11 cellular contexts compared by ENCODE assay signal in genomic region chr7:149720372-149721083, GRCh38. TPM values are rescaled to one million over a fixed set of nuclear protein-coding genes. Genes with fewer than 3 reads are reported as not detected.
DNase-seq lines count a peak whose midpoint lies in the region; ATAC-seq, FAIRE-seq and TF ChIP-seq lines count a peak whose summit lies in the region.
"Had no signal": no experiment of that assay in that cellular context is flagged by ENCODE, and none has a peak within 500 bp of the region (broad histone marks: within the 10 kb centered on the region; RNA-seq: fewer than 3 reads in every experiment).

No MANE protein-coding gene starts in this region.

- TF ChIP-seq POLR2A in GM12878 (IDR thresholded peaks at IDR 0.05; ENCODE audit: low read depth, low read length) (no peak), HepG2 (IDR thresholded peaks at IDR 0.05; ENCODE audit: insufficient read depth in 1 of 2, low read depth in 2 of 2, low read length in 2 of 2) (no peak)

- TF ChIP-seq EP300 in GM12878 (IDR thresholded peaks at IDR 0.05; ENCODE audit: borderline replicate concordance in 1 of 2, control insufficient read depth in 1 of 2, low read depth in 2 of 2, low read length in 2 of 2) (peak; percentile 17 to 21; a peak in 1 of 4 replicates), HepG2 (IDR thresholded peaks at IDR 0.05; ENCODE audit: low read depth in 2 of 2, low read length in 2 of 2) (no peak), HepG2 (CRISPR knock-in tag; IDR thresholded peaks at IDR 0.05; ENCODE audit: borderline replicate concordance) (no peak)

- H3K79me2 ChIP-seq in GM12878 (ENCODE audit: control insufficient read depth, insufficient read depth, low read length) (peaks cover under 1% of the 10 kb centered on the region), HepG2 (ENCODE audit: insufficient read depth, low read length) (no peaks in the 10 kb centered on the region)

- 82% methylated on average over 22 of the region's 22 CpGs for WGBS in GM12878 (ENCODE audit: insufficient coverage, insufficient replicate concordance, low lambda C conversion rate, missing lambda C conversion rate)
- WGBS in HepG2 (ENCODE audit: low lambda C conversion rate), result 27% methylated on average over 12 of the region's 22 CpGs

- H3K4me2 ChIP-seq in GM12878 (ENCODE audit: control insufficient read depth, insufficient read depth) (no peak overlapping the region), HepG2 (ENCODE audit: low read depth, low read length) (peak overlapping the region; percentile 65)
- H3K4me2 ChIP-seq: KMS-11 had no signal

- CTCF ChIA-PET in GM12878 (lab: Yijun Ruan, JAX), result interaction anchor here (0.9 to 3.5 kb wide), 4 partner anchors 19 to 58 kb away, joined by 3 to 15 read pairs (median 4); no protein-coding TSS in a partner anchor
- CTCF ChIA-PET in HepG2 (lab: Yijun Ruan, JAX; ENCODE audit: low intra/inter-chr PET ratio, low total read pairs), result no interaction called here

- peak; percentile 79 for ATAC-seq in GM12878
- peak; percentile 99 for ATAC-seq in HepG2
- ATAC-seq in upper lobe of right lung, result peak; percentile 42

- H3K27me3 ChIP-seq in GM12878 (replicated peaks in 1 of 2; ENCODE audit: control insufficient read depth in 2 of 2, insufficient read depth in 2 of 2, low read length in 1 of 2) (no peaks in the 10 kb centered on the region), HepG2 (ENCODE audit: control insufficient read depth in 1 of 2, insufficient read depth in 2 of 2, low read length in 2 of 2) (no peaks in the 10 kb centered on the region), upper lobe of right lung (no peaks in the 10 kb centered on the region)

- no TSS peak for BruUV-seq in GM12878 (replicated peaks; lab: Mats Ljungman, UMichigan)
- no TSS peak for BruUV-seq in HepG2 (replicated peaks; lab: Mats Ljungman, UMichigan)

- H4K20me1 ChIP-seq in GM12878 (ENCODE audit: control insufficient read depth, insufficient read depth) (no peaks in the 10 kb centered on the region), HepG2 (ENCODE audit: insufficient read depth, low read length) (no peaks in the 10 kb centered on the region)

- no peak overlapping the region for H3K4me3 ChIP-seq in GM12878
- H3K4me3 ChIP-seq in HepG2 (replicated peaks in 1 of 3; ENCODE audit: insufficient read depth in 1 of 3, low read depth in 2 of 3, low read length in 3 of 3), result peak overlapping the region in 2 of 3 experiments; percentile 38 to 51; a peak in 2 of 6 replicates
- no peak overlapping the region for H3K4me3 ChIP-seq in upper lobe of right lung

- no peak overlapping the region; the same call in 1 of the 2 replicates for H3K27ac ChIP-seq in GM12878 (ENCODE audit: control insufficient read depth, insufficient read depth)
- peak overlapping the region; percentile 21 for H3K27ac ChIP-seq in HepG2 (ENCODE audit: extremely low read length, insufficient read depth, low read length)
- no peak overlapping the region for H3K27ac ChIP-seq in upper lobe of right lung
- H3K27ac ChIP-seq: KMS-11 had no signal

- H3K9ac ChIP-seq in GM12878 (ENCODE audit: control insufficient read depth, insufficient read depth, low read length) (no peak overlapping the region), HepG2 (ENCODE audit: insufficient read depth, low read depth, low read length) (no peak overlapping the region)
- H3K9ac ChIP-seq: KMS-11 had no signal

- in situ Hi-C loops in GM12878 (cut with MboI) (no loop called here), HepG2 (cut with HindIII; ENCODE audit: extremely low pct_ligation_motif_present, low pct_unique_long_range_greater_than_20kb) (no loop called here)

- H3K36me3 ChIP-seq in GM12878 (ENCODE audit: control insufficient read depth in 2 of 2, insufficient read depth in 2 of 2, low read length in 1 of 2) (peaks cover 0 to 6% of the 10 kb centered on the region in 2 experiments; a peak in 3 of 4 replicates), HepG2 (replicated peaks in 1 of 2; ENCODE audit: control insufficient read depth in 1 of 2, insufficient read depth in 2 of 2, low read length in 2 of 2) (peaks cover 18 to 40% of the 10 kb centered on the region in 2 experiments; a peak in 4 of 5 replicates), upper lobe of right lung (peaks cover 19% of the 10 kb centered on the region)

- TF ChIP-seq RAD21 in GM12878 (IDR thresholded peaks at IDR 0.05; ENCODE audit: insufficient read depth, low read depth, low read length), result no peak
- no peak for TF ChIP-seq RAD21 in HepG2 (CRISPR knock-in tag; IDR thresholded peaks at IDR 0.05)

- H3K4me1 ChIP-seq in GM12878 (ENCODE audit: control insufficient read depth, insufficient read depth, low read length) (peaks cover 8% of the 10 kb centered on the region), HepG2 (ENCODE audit: insufficient read depth, low read length) (peaks cover 34% of the 10 kb centered on the region), upper lobe of right lung (no peaks in the 10 kb centered on the region)

- H3K9me3 ChIP-seq in GM12878 (replicated peaks; ENCODE audit: control insufficient read depth, insufficient read depth, low read length) (no peaks in the 10 kb centered on the region), HepG2 (ENCODE audit: low read length) (no peaks in the 10 kb centered on the region), upper lobe of right lung (no peaks in the 10 kb centered on the region)

- RAD21 ChIA-PET in GM12878 (lab: Charles Lee; ENCODE audit: unreplicated experiment), result interaction anchor here (1.2 to 1.8 kb wide), 2 partner anchors 22 to 58 kb away, joined by 3 to 5 read pairs; no protein-coding TSS in a partner anchor

- POLR2A ChIA-PET in GM12878 (lab: Charles Lee) (interaction anchor here (1.1 to 1.4 kb wide), 2 partner anchors 22 to 51 kb away, joined by 3 to 4 read pairs; no protein-coding TSS in a partner anchor), HepG2 (lab: Yijun Ruan, JAX) (no interaction called here)

- peak; percentile 55 for DNase-seq in activated effector memory CD4-positive, alpha-beta T cell treated with anti-CD3 and anti-CD28 coated beads, Interleukin-2, amount 50 U/mL, for 16 hours
- DNase-seq in activated effector memory CD4-positive, alpha-beta T cell treated with Interleukin-2 at 50 U/mL for 16 hours, result no peak
- DNase-seq in GM12878 (ENCODE audit: low read depth, low spot score), result no peak
- peak; percentile 78 for DNase-seq in HepG2 (ENCODE audit: low spot score)
- peak; percentile 64 for DNase-seq in upper lobe of right lung
- no peak for DNase-seq in NCI-H2196 treated with DMSO at 0.1 percent for 48 hours (lab: John Stamatoyannopoulos, UW; ENCODE audit: unreplicated experiment)
- DNase-seq in NOMO-1 (lab: John Stamatoyannopoulos, UW; ENCODE audit: unreplicated experiment in 2 of 2), result no peak
- DNase-seq in AML-193 (lab: John Stamatoyannopoulos, UW), result no peak
- DNase-seq: activated naive CD8-positive, alpha-beta T cell treated with anti-CD3 and anti-CD28 coated beads, Interleukin-2, amount 50 U/mL, for 24 hours; SW 1271 had no signal

- no peak for FAIRE-seq in GM12878 (lab: Jason Lieb, UNC)
- FAIRE-seq in HepG2 (lab: Jason Lieb, UNC), result peak; percentile 77

- TF ChIP-seq CTCF in GM12878 (IDR thresholded peaks at IDR 0.05 in 2 of 3, conservative IDR thresholded peaks at IDR 0.05 in 1 of 3; ENCODE audit: control insufficient read depth in 2 of 3, extremely low read depth in 1 of 3, insufficient read depth in 1 of 3, low read depth in 3 of 3, low read length in 3 of 3), result no peak
- 0 out of 2 replicates have a peak, but pooled peaks have one; percentile 4 for TF ChIP-seq CTCF in HepG2 (CRISPR knock-in tag; IDR thresholded peaks at IDR 0.05)
- no peak for TF ChIP-seq CTCF in upper lobe of right lung (IDR thresholded peaks at IDR 0.05)

- intact Hi-C loops in GM12878 (cut with micrococcal nuclease; ENCODE audit: unreplicated experiment), result no loop called here
- intact Hi-C loops in HepG2 (cut with micrococcal nuclease; ENCODE audit: unreplicated experiment), result loop anchor here (2.0 kb wide), 1 partner anchor 30 kb away; no protein-coding TSS in a partner anchor
- intact Hi-C loops in upper lobe of right lung (cut with DNase I), result no loop called here

- SMC1A ChIA-PET in GM12878 (lab: Charles Lee; ENCODE audit: uncharacterized antibody, unreplicated experiment), result interaction anchor here (0.7 to 1.6 kb wide), 3 partner anchors 12 to 58 kb away, joined by 3 to 10 read pairs (median 3); no protein-coding TSS in a partner anchor

- H2AFZ ChIP-seq in GM12878 (ENCODE audit: control insufficient read depth, low read depth, low read length), result no peak overlapping the region
- H2AFZ ChIP-seq in HepG2 (ENCODE audit: low read length), result no peak overlapping the region

RNA-seq across cellular contexts. Expression of gene ZNF467, which starts 52.9 kb away (rescaled TPM):
- 0.77 and 0.93 TPM in 2 replicates for total RNA-seq in GM12878 (2013; cell fraction: nucleolus; rRNA removed)
- not detected in 2 replicates for total RNA-seq in GM12878 (2014; rRNA removed)
- total RNA-seq in GM12878 (2014; rRNA removed; fragmentation: Illumina TruSeq; extraction: Trizol), result not detected in 2 replicates
- not detected in 2 replicates for total RNA-seq in GM12878 (2021)
- polyA plus RNA-seq in GM12878 (2011; ENCODE audit: low read depth), result not detected
- not detected in 2 replicates for polyA plus RNA-seq in GM12878 (2011; rRNA removed)
- polyA plus RNA-seq in GM12878 (2011; cell fraction: cytosol; rRNA removed), result 0.07 TPM in 1 of 2 replicates, not detected in the other
- polyA plus RNA-seq in GM12878 (2011; cell fraction: nucleus; rRNA removed), result 0.35 and 0.45 TPM in 2 replicates
- 0.19 and 0.34 TPM in 2 replicates for polyA plus RNA-seq in GM12878 (2012)
- not detected in 2 replicates for polyA plus RNA-seq in GM12878 (2014; fragmentation: Illumina TruSeq; extraction: Trizol)
- not detected for polyA plus RNA-seq in GM12878 (2014; fragmentation: Nextera tagmentation; extraction: Ambion mirVana)
- 0.04 TPM in 1 of 2 replicates, not detected in the other for polyA plus RNA-seq in GM12878 (2014; rRNA removed)
- not detected for polyA plus RNA-seq in GM12878 (2016; fragmentation: Nextera tagmentation; extraction: Ambion mirVana)
- polyA minus RNA-seq in GM12878 (2011; rRNA and poly(A)+ RNA removed), result 0.05 TPM in 1 of 2 replicates, not detected in the other
- not detected in 2 replicates for polyA minus RNA-seq in GM12878 (2011; cell fraction: cytosol; rRNA and poly(A)+ RNA removed)
- polyA minus RNA-seq in GM12878 (2011; cell fraction: nucleus; rRNA and poly(A)+ RNA removed), result not detected in 2 replicates
- not detected in 2 replicates for total RNA-seq in HepG2 (2016; rRNA removed; fragmentation: Illumina TruSeq; extraction: Trizol)
- not detected in 2 replicates for total RNA-seq in HepG2 (2016; cell fraction: cytosol; rRNA removed; fragmentation: Illumina TruSeq; extraction: Trizol; ENCODE audit: low read depth)
- not detected in 2 replicates for total RNA-seq in HepG2 (2016; cell fraction: insoluble cytoplasmic fraction; rRNA removed; fragmentation: Illumina TruSeq; extraction: Trizol)
- total RNA-seq in HepG2 (2016; cell fraction: membrane; rRNA removed; fragmentation: Illumina TruSeq; extraction: Trizol), result not detected in 2 replicates
- total RNA-seq in HepG2 (2016; cell fraction: nucleus; rRNA removed; fragmentation: Illumina TruSeq; extraction: Trizol), result not detected in 2 replicates
- polyA plus RNA-seq in HepG2 (2011; rRNA removed), result 0.03 TPM in 1 of 2 replicates, not detected in the other
- polyA plus RNA-seq in HepG2 (2011; cell fraction: cytosol; rRNA removed), result 0.01 and 0.04 TPM in 2 replicates
- polyA plus RNA-seq in HepG2 (2011; cell fraction: nucleus; rRNA removed), result 0.27 and 0.28 TPM in 2 replicates
- polyA plus RNA-seq in HepG2 (2012), result not detected in 2 replicates
- 0.05 and 0.08 TPM in 2 replicates for polyA plus RNA-seq in HepG2 (2016; cell fraction: cytosol; fragmentation: Illumina TruSeq; extraction: Trizol; ENCODE audit: low read depth)
- not detected in 2 replicates for polyA plus RNA-seq in HepG2 (2016; cell fraction: insoluble cytoplasmic fraction; fragmentation: Illumina TruSeq; extraction: Trizol; ENCODE audit: low read depth)
- not detected in 2 replicates for polyA plus RNA-seq in HepG2 (2016; cell fraction: membrane; fragmentation: Illumina TruSeq; extraction: Trizol; ENCODE audit: low read depth)
- polyA plus RNA-seq in HepG2 (2016; cell fraction: nucleus; fragmentation: Illumina TruSeq; extraction: Trizol; ENCODE audit: insufficient read depth, low read depth), result not detected in 2 replicates
- 0.06 TPM in 1 of 2 replicates, not detected in the other for polyA minus RNA-seq in HepG2 (2011; rRNA and poly(A)+ RNA removed; ENCODE audit: low replicate concordance)
- polyA minus RNA-seq in HepG2 (2011; cell fraction: cytosol; rRNA and poly(A)+ RNA removed), result not detected in 2 replicates
- not detected in 2 replicates for polyA minus RNA-seq in HepG2 (2011; cell fraction: nucleus; rRNA and poly(A)+ RNA removed)
- 35.3 TPM for total RNA-seq in upper lobe of right lung

Comparison
In these comparisons a context has a peak if more than half of its experiments do, and no peak if none do; other contexts are left out.
1. DNase-seq: peak in activated effector memory CD4-positive, alpha-beta T cell treated with anti-CD3 and anti-CD28 coated beads, Interleukin-2, amount 50 U/mL, for 16 hours (single experiment), HepG2 (single experiment) and upper lobe of right lung (single experiment); none in activated effector memory CD4-positive, alpha-beta T cell treated with Interleukin-2 at 50 U/mL for 16 hours (single experiment), GM12878 (single experiment), NCI-H2196 treated with DMSO at 0.1 percent for 48 hours (single experiment), NOMO-1 (0 of 2) and AML-193 (0 of 2).
2. ATAC-seq: peak in every context shown above with its lines; median percentile 99 in HepG2; 79 in GM12878; 42 in upper lobe of right lung.
3. H3K4me3 ChIP-seq: peak in HepG2 (2 of 3); none in GM12878 (single experiment) and upper lobe of right lung (single experiment).
4. RNA of gene ZNF467, which starts 52.9 kb away (total RNA-seq): 35.3 TPM in upper lobe of right lung (single experiment); 0.77 to 0.93 TPM in GM12878 and not detected in HepG2; every median in the first group is over 10 times any median in the second.